ENCODE assay signal across 2 cellular contexts in the genomic region with DNA sequence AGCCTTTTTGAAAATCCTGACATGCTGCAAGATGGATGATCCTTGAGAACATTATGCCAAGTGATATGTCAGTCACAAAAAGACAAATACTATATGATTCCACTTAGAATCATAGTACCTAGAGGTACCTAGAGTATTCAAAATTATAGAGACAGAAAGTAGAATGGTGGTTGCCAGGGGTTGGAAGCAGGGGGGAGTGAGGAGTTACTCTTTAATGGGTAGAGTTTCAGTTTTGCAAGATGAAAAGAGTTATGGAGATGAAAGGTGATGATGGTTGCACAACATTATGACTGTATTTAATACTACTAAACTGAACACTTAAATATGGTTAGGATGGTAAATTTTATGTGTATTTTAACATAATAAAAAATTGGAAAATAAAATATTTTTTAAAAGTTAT.
TF ChIP-seq lines count a peak whose summit lies in the region.

No MANE protein-coding gene starts in this region.

TF ChIP-seq in HepG2, 621 proteins besides CTCF, POLR2A, EP300 and RAD21:
- no peak for TF ChIP-seq ZNF564 (CRISPR knock-in tag; IDR thresholded peaks at IDR 0.05)
- TF ChIP-seq, protein P1, sequence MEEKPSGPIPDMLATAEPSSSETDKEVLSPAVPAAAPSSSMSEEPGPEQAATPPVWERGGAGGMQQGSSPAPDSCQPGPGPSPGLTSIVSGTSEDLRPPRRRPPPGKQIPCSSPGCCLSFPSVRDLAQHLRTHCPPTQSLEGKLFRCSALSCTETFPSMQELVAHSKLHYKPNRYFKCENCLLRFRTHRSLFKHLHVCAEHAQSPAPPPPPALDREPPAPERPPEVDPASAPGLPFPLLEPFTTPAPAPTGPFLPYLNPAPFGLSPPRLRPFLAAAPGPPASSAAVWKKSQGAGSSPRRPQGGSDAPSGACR (CRISPR knock-in tag; IDR thresholded peaks at IDR 0.05), result 0 out of 2 replicates have a peak, but pooled peaks have one; percentile 3
- TF ChIP-seq ZNF570 (CRISPR knock-in tag; IDR thresholded peaks at IDR 0.05; ENCODE audit: borderline replicate concordance), result no peak

TF ChIP-seq in K562, 482 proteins besides CTCF, POLR2A, EP300 and RAD21:
- TF ChIP-seq, protein P2, sequence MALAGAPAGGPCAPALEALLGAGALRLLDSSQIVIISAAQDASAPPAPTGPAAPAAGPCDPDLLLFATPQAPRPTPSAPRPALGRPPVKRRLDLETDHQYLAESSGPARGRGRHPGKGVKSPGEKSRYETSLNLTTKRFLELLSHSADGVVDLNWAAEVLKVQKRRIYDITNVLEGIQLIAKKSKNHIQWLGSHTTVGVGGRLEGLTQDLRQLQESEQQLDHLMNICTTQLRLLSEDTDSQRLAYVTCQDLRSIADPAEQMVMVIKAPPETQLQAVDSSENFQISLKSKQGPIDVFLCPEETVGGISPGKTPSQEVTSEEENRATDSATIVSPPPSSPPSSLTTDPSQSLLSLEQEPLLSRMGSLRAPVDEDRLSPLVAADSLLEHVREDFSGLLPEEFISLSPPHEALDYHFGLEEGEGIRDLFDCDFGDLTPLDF (CRISPR knock-in tag; IDR thresholded peaks at IDR 0.05), result no peak
- TF ChIP-seq CEBPB (tag; IDR thresholded peaks at IDR 0.05), result 0 out of 2 replicates have a peak, but pooled peaks have one; percentile 47
